18 cellular contexts compared by ENCODE assay signal in the genomic region with DNA sequence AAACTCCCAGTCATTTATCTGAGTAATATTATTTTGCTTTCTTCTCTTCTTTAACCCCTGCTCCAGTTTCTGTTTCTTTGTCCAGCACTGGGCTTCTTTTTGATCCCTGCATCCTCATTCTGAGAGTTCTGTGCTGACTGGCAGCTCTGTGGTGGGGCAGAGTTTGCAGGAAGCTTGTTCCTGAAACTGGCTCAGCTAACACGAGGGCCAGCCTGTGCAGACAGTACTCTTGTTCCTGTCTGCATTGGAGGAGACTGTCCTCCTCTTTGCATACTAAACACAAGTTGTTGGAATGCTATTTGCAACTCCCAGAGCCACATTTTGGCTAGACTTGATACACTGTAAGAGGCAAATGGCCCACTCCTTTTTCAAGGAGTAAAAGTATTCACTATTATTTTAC.
A peak's percentile ranks its signal among the peaks of the same experiment; 100 is the strongest.
DNase-seq lines count a peak whose midpoint lies in the region; TF ChIP-seq lines count a peak whose summit lies in the region.
"Had no signal": no experiment of that assay in that cellular context is flagged by ENCODE, and none has a peak within 500 bp of the region (broad histone marks: within the 10 kb centered on the region; RNA-seq: fewer than 3 reads in every experiment).

No MANE protein-coding gene starts in this region.

- H3K27ac Mint-ChIP-seq in nephron, result peak overlapping the region in 2 of 3 experiments; percentile 56 to 68

- no peak overlapping the region for H3K9ac ChIP-seq in GM23248

- no peaks in the 10 kb centered on the region for H3K9me3 Mint-ChIP-seq in nephron

- H3K9me2 ChIP-seq in GM23248 (ENCODE audit: insufficient read depth), result no peaks in the 10 kb centered on the region

- no peaks in the 10 kb centered on the region for H3K27me3 Mint-ChIP-seq in nephron (ENCODE audit: low read depth)

- no peak overlapping the region for H2AFZ ChIP-seq in GM23248

- H3K4me3 ChIP-seq in Peyer's patch (no peak overlapping the region), GM23248 (no peak overlapping the region)

- no peak overlapping the region for H3K4me3 Mint-ChIP-seq in nephron

- TF ChIP-seq POLR2A in Peyer's patch (IDR thresholded peaks at IDR 0.05), result no peak

- in situ Hi-C loops in GM23248 (cut with MboI), result no loop called here

- H3K4me1 ChIP-seq in Peyer's patch (peaks cover 0 to 6% (median 0%) of the 10 kb centered on the region in 4 donors), GM23248 (ENCODE audit: insufficient read depth) (no peaks in the 10 kb centered on the region; the same call in 1 of the 2 replicates)

- 5 to 17% methylated on average over 1 of the region's 1 CpG for WGBS in GM23248 (ENCODE audit: low coverage in 1 of 2, low lambda C conversion rate in 2 of 2, missing lambda C conversion rate in 2 of 2), 2 experiments

- H3K4me2 ChIP-seq in GM23248 (ENCODE audit: unreplicated experiment), result no peak overlapping the region

- no peaks in the 10 kb centered on the region for H3K9me3 ChIP-seq in Peyer's patch
- no peaks in the 10 kb centered on the region for H3K9me3 ChIP-seq in GM23248 (ENCODE audit: low read depth)

- H3K27ac ChIP-seq in Peyer's patch, result no peak overlapping the region
- H3K27ac ChIP-seq in GM23248, result no peak overlapping the region

- H3K36me3 Mint-ChIP-seq in nephron (ENCODE audit: low read depth), result peaks cover 49% of the 10 kb centered on the region

- peaks cover 12% of the 10 kb centered on the region for H3K4me1 Mint-ChIP-seq in nephron

- H3K36me3 ChIP-seq in Peyer's patch, result peaks cover 0 to 26% (median 0%) of the 10 kb centered on the region in 3 donors
- H3K36me3 ChIP-seq in GM23248 (ENCODE audit: low read depth), result peaks cover 5% of the 10 kb centered on the region

- H4K20me1 ChIP-seq in GM23248 (ENCODE audit: insufficient read depth), result no peaks in the 10 kb centered on the region

- DNase-seq in GDM1 (lab: John Stamatoyannopoulos, UW) (peak; percentile 18), MV-4-11 (lab: John Stamatoyannopoulos, UW) (peak; percentile 68), cerebellar cortex (ENCODE audit: low spot score) (peak; percentile 35), Peyer's patch (no peak), GM23248 (no peak), 8988T (no peak), GM19238 (ENCODE audit: insufficient read length, low spot score) (no peak)
- DNase-seq: activated effector memory CD4-positive, alpha-beta T cell treated with Interleukin-2 at 50 U/mL for 16 hours; AML-193; cortex of kidney; DMS 273 treated with DMSO at 0.1 percent for 48 hours; erythroblast; IMR-90; NCI-H1092 treated with DMSO at 0.1 percent for 48 hours; NCI-H774; stimulated activated CD4-positive, alpha-beta T cell treated with anti-CD3 and anti-CD28 coated beads, Interleukin-1b, Interleukin-23, amount 100 ng/mL, for 48 hours; WERI-Rb-1 had no signal

- 0 out of 2 replicates have a peak, but pooled peaks cover 7% of the 10 kb centered on the region for H3K79me2 ChIP-seq in GM23248 (ENCODE audit: insufficient read depth)

- no peaks in the 10 kb centered on the region for H3K27me3 ChIP-seq in Peyer's patch
- H3K27me3 ChIP-seq in GM23248 (replicated peaks; ENCODE audit: insufficient read depth), result no peaks in the 10 kb centered on the region

- TF ChIP-seq CTCF in nephron (IDR thresholded peaks at IDR 0.05; ENCODE audit: unreplicated experiment in 3 of 3) (no peak), Peyer's patch (IDR thresholded peaks at IDR 0.05) (no peak)

- no peaks in the 10 kb centered on the region for H3F3A ChIP-seq in GM23248 (ENCODE audit: insufficient read depth)

Comparison
In these comparisons a context has a peak if more than half of its experiments do, and no peak if none do; other contexts are left out.
1. DNase-seq: peak in GDM1 (single experiment), MV-4-11 (single experiment) and cerebellar cortex (single experiment); none in Peyer's patch (0 of 3), GM23248 (single experiment), 8988T (single experiment) and GM19238 (single experiment).